In genomic region chr2:45390856-45391255, GRCh38 we compare ENCODE assay signal across 21 cellular contexts.
"Had no signal": no experiment of that assay in that cellular context is flagged by ENCODE, and none has a peak within 500 bp of the region (broad histone marks: within the 10 kb centered on the region; RNA-seq: fewer than 3 reads in every experiment).

No MANE protein-coding gene starts in this region.

- H3K36me3 ChIP-seq: brain microvascular endothelial cell had no signal

- FAIRE-seq: small intestine had no signal

- H3K9me3 ChIP-seq: gastroesophageal sphincter, heart left ventricle, psoas muscle, stomach, vagina had no signal

- H3K27ac ChIP-seq: brain microvascular endothelial cell, coronary artery, gastroesophageal sphincter, heart left ventricle, psoas muscle, stomach, vagina had no signal

- ATAC-seq: activated CD8-positive, alpha-beta T cell treated with anti-CD3 and anti-CD28 coated beads, Interleukin-2, amount 10 ng/mL, durations not matched to agents 7 days and 5 days; activated naive CD8-positive, alpha-beta T cell treated with anti-CD3 and anti-CD28 coated beads, Interleukin-2, amount 50 U/mL, for 24 hours; activated T-cell treated with anti-CD3 and anti-CD28 coated beads, Interleukin-2, amount 50 U/mL, for 4 hours; esophagus mucosa; gastroesophageal sphincter; heart left ventricle; psoas muscle; right cardiac atrium; stimulated activated effector memory CD8-positive, alpha-beta T cell treated with anti-CD3 and anti-CD28 coated beads, Interleukin-12 subunit alpha, Interleukin-12 subunit beta, amount 100 ng/mL, for 72 hours had no signal

- H3K4me3 ChIP-seq: coronary artery, gastroesophageal sphincter, heart left ventricle, psoas muscle, stomach, vagina had no signal

- H3K27me3 ChIP-seq: brain microvascular endothelial cell, gastroesophageal sphincter, heart left ventricle, stomach, vagina had no signal

- DNase-seq: activated CD4-positive, alpha-beta T cell treated with anti-CD3 and anti-CD28 coated beads, Interleukin-2, amount 10 ng/mL, durations not matched to agents 24 days and 14 days; activated CD8-positive, alpha-beta T cell treated with anti-CD3 and anti-CD28 coated beads, Interleukin-2, amount 10 ng/mL, durations not matched to agents 7 days and 5 days; activated naive CD4-positive, alpha-beta T cell treated with anti-CD3 and anti-CD28 coated beads, Interleukin-2, amount 10 ng/mL, durations not matched to agents 7 days and 5 days; activated naive CD8-positive, alpha-beta T cell treated with anti-CD3 and anti-CD28 coated beads, Interleukin-2, amount 50 U/mL, for 24 hours; activated T-cell treated with anti-CD3 and anti-CD28 coated beads, Interleukin-2, amount 50 U/mL, for 4 hours; anterior cingulate cortex; brain microvascular endothelial cell; heart left ventricle; mesendoderm; psoas muscle; right cardiac atrium; small intestine; stimulated activated CD4-positive, alpha-beta T cell treated with anti-CD3 and anti-CD28 coated beads, Interleukin-4, amount 100 ng/mL, for 24 hours; stomach; T1000; trophoblast cell had no signal

- H3K4me1 ChIP-seq: gastroesophageal sphincter, psoas muscle, stomach, vagina had no signal
